Comparison of ENCODE assay signal across 2 cellular contexts in the genomic region with DNA sequence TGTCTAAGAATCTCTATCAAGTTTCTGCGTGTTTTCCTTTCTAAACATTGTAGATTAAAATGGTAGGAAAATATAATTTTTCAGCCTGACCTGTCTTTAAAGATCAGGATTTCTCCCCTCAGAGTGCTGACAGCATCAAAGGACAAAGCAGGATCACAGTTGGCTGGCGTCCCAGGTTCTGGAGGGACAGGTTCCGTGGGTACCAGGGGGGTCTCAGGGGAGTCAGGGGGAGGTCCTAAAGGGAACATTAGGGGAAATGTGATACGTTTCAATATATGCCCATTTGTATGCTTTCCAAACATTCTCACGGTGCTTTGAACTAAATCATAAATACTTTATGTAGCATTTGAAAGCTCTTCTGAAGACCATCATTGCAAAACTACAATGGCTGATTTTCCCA.
TF ChIP-seq lines count a peak whose summit lies in the region.

No MANE protein-coding gene starts in this region.

TF ChIP-seq in SK-N-SH, 30 proteins besides CTCF, POLR2A, EP300 and RAD21 (continued from another document):
- TF ChIP-seq TEAD4 (IDR thresholded peaks at IDR 0.05; ENCODE audit: borderline replicate concordance, insufficient read depth): no peak
- no peak for TF ChIP-seq FOXJ3 (CRISPR knock-in tag; IDR thresholded peaks at IDR 0.05)
- TF ChIP-seq, protein P1, sequence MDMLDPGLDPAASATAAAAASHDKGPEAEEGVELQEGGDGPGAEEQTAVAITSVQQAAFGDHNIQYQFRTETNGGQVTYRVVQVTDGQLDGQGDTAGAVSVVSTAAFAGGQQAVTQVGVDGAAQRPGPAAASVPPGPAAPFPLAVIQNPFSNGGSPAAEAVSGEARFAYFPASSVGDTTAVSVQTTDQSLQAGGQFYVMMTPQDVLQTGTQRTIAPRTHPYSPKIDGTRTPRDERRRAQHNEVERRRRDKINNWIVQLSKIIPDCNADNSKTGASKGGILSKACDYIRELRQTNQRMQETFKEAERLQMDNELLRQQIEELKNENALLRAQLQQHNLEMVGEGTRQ (IDR thresholded peaks at IDR 0.05; ENCODE audit: borderline replicate concordance, low read depth, low read length): no peak
- TF ChIP-seq JUND (IDR thresholded peaks at IDR 0.05): no peak
- TF ChIP-seq POLR2AphosphoS5 (IDR thresholded peaks at IDR 0.05; ENCODE audit: low read depth, low read length): no peak
- TF ChIP-seq NRF1 (IDR thresholded peaks at IDR 0.05; ENCODE audit: low read depth, low read length): no peak
- TF ChIP-seq, protein P2, sequence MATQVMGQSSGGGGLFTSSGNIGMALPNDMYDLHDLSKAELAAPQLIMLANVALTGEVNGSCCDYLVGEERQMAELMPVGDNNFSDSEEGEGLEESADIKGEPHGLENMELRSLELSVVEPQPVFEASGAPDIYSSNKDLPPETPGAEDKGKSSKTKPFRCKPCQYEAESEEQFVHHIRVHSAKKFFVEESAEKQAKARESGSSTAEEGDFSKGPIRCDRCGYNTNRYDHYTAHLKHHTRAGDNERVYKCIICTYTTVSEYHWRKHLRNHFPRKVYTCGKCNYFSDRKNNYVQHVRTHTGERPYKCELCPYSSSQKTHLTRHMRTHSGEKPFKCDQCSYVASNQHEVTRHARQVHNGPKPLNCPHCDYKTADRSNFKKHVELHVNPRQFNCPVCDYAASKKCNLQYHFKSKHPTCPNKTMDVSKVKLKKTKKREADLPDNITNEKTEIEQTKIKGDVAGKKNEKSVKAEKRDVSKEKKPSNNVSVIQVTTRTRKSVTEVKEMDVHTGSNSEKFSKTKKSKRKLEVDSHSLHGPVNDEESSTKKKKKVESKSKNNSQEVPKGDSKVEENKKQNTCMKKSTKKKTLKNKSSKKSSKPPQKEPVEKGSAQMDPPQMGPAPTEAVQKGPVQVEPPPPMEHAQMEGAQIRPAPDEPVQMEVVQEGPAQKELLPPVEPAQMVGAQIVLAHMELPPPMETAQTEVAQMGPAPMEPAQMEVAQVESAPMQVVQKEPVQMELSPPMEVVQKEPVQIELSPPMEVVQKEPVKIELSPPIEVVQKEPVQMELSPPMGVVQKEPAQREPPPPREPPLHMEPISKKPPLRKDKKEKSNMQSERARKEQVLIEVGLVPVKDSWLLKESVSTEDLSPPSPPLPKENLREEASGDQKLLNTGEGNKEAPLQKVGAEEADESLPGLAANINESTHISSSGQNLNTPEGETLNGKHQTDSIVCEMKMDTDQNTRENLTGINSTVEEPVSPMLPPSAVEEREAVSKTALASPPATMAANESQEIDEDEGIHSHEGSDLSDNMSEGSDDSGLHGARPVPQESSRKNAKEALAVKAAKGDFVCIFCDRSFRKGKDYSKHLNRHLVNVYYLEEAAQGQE (IDR thresholded peaks at IDR 0.05; ENCODE audit: low read depth, low read length): no peak
- TF ChIP-seq GABPA (IDR thresholded peaks at IDR 0.05; ENCODE audit: low read depth): no peak
- TF ChIP-seq NFIC (IDR thresholded peaks at IDR 0.05; ENCODE audit: borderline replicate concordance): no peak

TF ChIP-seq in SK-N-SH treated with all-trans-retinoic acid at 6 μM for 48 hours, 23 proteins besides CTCF, POLR2A, EP300 and RAD21 (continued from another document):
- TF ChIP-seq ZNF8 (CRISPR knock-in tag; IDR thresholded peaks at IDR 0.05) (no peak), OSR1 (CRISPR knock-in tag; IDR thresholded peaks at IDR 0.05) (no peak)
TF ChIP-seq in SK-N-SH treated with all-trans-retinoic acid at 6 μM for 48 hours: peak in this region for 0.
